ENCODE assay signal across 18 cellular contexts in the genomic region with DNA sequence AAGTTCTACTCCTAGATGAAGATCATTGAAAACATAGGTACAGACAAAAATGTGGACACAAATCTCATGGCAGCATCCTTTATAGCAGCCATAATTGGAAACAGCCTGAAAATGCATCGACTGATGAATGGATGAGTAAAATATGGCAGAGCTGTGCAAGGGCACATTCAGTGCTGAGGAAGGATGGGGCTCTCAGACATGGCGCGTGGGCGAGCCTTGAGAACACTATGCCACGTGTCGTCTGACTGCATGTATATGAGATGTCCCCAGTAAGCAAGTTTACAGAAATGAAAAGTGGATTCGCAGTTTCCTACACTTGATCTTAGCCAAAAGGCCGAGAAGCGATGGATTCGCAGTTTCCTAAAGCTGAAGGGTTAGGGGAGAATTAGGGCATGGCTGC.
A peak's percentile ranks its signal among the peaks of the same experiment; 100 is the strongest.
DNase-seq lines count a peak whose midpoint lies in the region; TF ChIP-seq lines count a peak whose summit lies in the region.
"Had no signal": no experiment of that assay in that cellular context is flagged by ENCODE, and none has a peak within 500 bp of the region (broad histone marks: within the 10 kb centered on the region; RNA-seq: fewer than 3 reads in every experiment).

No MANE protein-coding gene starts in this region.

- H3K27me3 ChIP-seq in esophagus squamous epithelium (no peaks in the 10 kb centered on the region), tibial artery (no peaks in the 10 kb centered on the region)
- H3K27me3 ChIP-seq: BLaER1 treated with 17β-estradiol and CSF1 and Interleukin-3, amounts not matched to agents 10 nM and 100 nM; Peyer's patch had no signal

- DNase-seq in amniotic epithelial cell (ENCODE audit: low read depth) (peak; percentile 43), esophagus squamous epithelium (lab: John Stamatoyannopoulos, UW) (no peak), occipital lobe (lab: John Stamatoyannopoulos, UW) (peak; percentile 66), tibial artery (no peak), HUDEP-2 (lab: John Stamatoyannopoulos, UW; ENCODE audit: unreplicated experiment in 76 of 76) (no peak), ureter (ENCODE audit: low spot score) (no peak), D341Med (ENCODE audit: low spot score) (no peak)
- DNase-seq: CD8-positive, alpha-beta memory T cell; DMS79 treated with DMSO at 0.1 percent for 48 hours; HCEC 1CT; NCI-H1092 treated with DMSO at 0.1 percent for 48 hours; NCI-H146; NCI-H2029 treated with DMSO at 0.1 percent for 48 hours; NCI-H2171; NCI-H446; NCI-H69; Peyer's patch had no signal

- H3K36me3 ChIP-seq in esophagus squamous epithelium = peaks cover 0 to 51% (median 0%) of the 10 kb centered on the region in 3 donors
- H3K36me3 ChIP-seq in tibial artery = peaks cover 74 to 89% (median 78%) of the 10 kb centered on the region in 3 donors
- H3K36me3 ChIP-seq: BLaER1 treated with 17β-estradiol and CSF1 and Interleukin-3, amounts not matched to agents 10 nM and 100 nM had no signal

- H3K4me1 ChIP-seq in esophagus squamous epithelium = peaks cover 0 to 12% (median 6%) of the 10 kb centered on the region in 3 donors
- peaks cover 0 to 24% (median 10%) of the 10 kb centered on the region in 4 donors for H3K4me1 ChIP-seq in tibial artery
- H3K4me1 ChIP-seq: Peyer's patch had no signal

- no peaks in the 10 kb centered on the region for H3K9me3 ChIP-seq in esophagus squamous epithelium
- no peaks in the 10 kb centered on the region for H3K9me3 ChIP-seq in tibial artery
- H3K9me3 ChIP-seq: BLaER1 treated with 17β-estradiol and CSF1 and Interleukin-3, amounts not matched to agents 10 nM and 100 nM; Peyer's patch had no signal

- no peak for TF ChIP-seq POLR2A in esophagus squamous epithelium (IDR thresholded peaks at IDR 0.05)

- peak overlapping the region in 3 of 4 donors; percentile 7 to 45 (median 39) for H3K27ac ChIP-seq in esophagus squamous epithelium
- peak overlapping the region; percentile 50 to 73 for H3K27ac ChIP-seq in tibial artery
- H3K27ac ChIP-seq: BLaER1 treated with 17β-estradiol and CSF1 and Interleukin-3, amounts not matched to agents 10 nM and 100 nM; Peyer's patch had no signal

- H3K4me3 ChIP-seq in esophagus squamous epithelium (no peak overlapping the region), tibial artery (no peak overlapping the region)
- H3K4me3 ChIP-seq: BLaER1 treated with 17β-estradiol and CSF1 and Interleukin-3, amounts not matched to agents 10 nM and 100 nM; Peyer's patch had no signal

- 84 to 89% methylated on average over 10 of the region's 10 CpGs for WGBS in esophagus squamous epithelium, 2 donors

- intact Hi-C loops in esophagus squamous epithelium (cut with DNase I) = no loop called here
- intact Hi-C loops in tibial artery (cut with DNase I; ENCODE audit: low total_unique reads) = no loop called here

- TF ChIP-seq CTCF in esophagus squamous epithelium (IDR thresholded peaks at IDR 0.05) (no peak), tibial artery (IDR thresholded peaks at IDR 0.05) (no peak)

Comparison
In these comparisons a context has a peak if more than half of its experiments do, and no peak if none do; other contexts are left out.
1. DNase-seq: peak in amniotic epithelial cell (single experiment) and occipital lobe (single experiment); none in esophagus squamous epithelium (single experiment), tibial artery (0 of 2), HUDEP-2 (0 of 76), ureter (single experiment) and D341Med (single experiment).